In the genomic region with DNA sequence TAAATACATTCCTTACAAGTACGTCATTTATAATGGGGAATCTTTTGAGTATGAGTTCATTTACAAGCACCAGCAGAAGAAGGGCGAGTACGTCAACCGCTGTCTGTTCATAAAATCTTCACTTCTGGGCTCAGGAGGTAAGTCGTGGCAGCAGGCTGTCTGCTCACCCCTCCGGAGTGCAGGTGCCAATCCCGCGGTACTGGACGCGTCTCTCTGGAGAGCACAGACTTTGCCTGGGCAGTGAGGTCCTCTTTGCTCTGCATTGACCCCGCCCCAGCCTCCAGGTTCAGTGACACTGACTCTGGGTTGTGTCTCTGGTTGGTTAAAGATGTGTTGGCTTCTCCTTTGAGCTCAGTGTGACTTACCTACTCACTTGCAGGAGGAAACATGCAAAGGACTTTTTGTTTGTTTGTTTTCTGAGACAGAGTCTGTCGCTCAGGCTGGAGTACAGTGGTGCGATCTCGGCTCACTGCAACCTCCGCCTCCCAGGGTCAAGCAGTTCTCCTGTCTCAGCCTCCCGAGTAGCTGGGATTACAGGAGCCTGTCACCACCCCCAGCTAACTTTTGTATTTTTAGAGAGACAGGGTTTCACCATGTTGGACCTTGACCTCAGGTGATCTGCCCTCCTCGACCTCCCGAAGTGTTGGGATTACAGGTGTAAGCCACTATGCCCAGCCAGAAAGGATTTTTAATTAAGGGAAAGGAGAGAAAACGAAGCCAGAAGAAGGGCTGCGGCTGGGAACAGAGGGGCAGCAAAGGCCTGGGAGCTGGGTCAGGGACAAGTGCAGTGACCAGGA, we compare ENCODE assay signal across 2 cellular contexts.
TF ChIP-seq lines count a peak whose summit lies in the region.

No MANE protein-coding gene starts in this region.

TF ChIP-seq in HepG2, 621 proteins besides CTCF, POLR2A, EP300 and RAD21 (continued from another document):
- TF ChIP-seq HNF4A (CRISPR knock-in tag; IDR thresholded peaks at IDR 0.05) (peak; percentile 19; the same call in 1 of the 2 replicates), MIER2 (CRISPR knock-in tag; IDR thresholded peaks at IDR 0.05) (no peak), WIZ (CRISPR knock-in tag; IDR thresholded peaks at IDR 0.05) (0 out of 2 replicates have a peak, but pooled peaks have one; percentile 30), CERS6 (CRISPR knock-in tag; IDR thresholded peaks at IDR 0.05) (no peak)

TF ChIP-seq in WTC11, 78 proteins besides CTCF, POLR2A, EP300 and RAD21:
- TF ChIP-seq, protein P1, sequence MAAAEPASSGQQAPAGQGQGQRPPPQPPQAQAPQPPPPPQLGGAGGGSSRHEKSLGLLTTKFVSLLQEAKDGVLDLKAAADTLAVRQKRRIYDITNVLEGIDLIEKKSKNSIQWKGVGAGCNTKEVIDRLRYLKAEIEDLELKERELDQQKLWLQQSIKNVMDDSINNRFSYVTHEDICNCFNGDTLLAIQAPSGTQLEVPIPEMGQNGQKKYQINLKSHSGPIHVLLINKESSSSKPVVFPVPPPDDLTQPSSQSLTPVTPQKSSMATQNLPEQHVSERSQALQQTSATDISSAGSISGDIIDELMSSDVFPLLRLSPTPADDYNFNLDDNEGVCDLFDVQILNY (CRISPR knock-in tag; IDR thresholded peaks at IDR 0.05), result no peak
- TF ChIP-seq TEAD4 (CRISPR knock-in tag; IDR thresholded peaks at IDR 0.05), result no peak
